ENCODE assay signal across 8 cellular contexts in genomic region chr5:34499001-34499734, GRCh38.
DNase-seq lines count a peak whose midpoint lies in the region; ATAC-seq and TF ChIP-seq lines count a peak whose summit lies in the region.

No MANE protein-coding gene starts in this region.

- peak overlapping the region; percentile 84 for H3K27ac Mint-ChIP-seq in stimulated activated naive B cell treated with anti-CD40 and anti-IgM and Interleukin-4, amounts not matched to agents 10 μg/mL and 1 μg/mL and 100 μg/mL, for 72 hours

- TF ChIP-seq POLR2A in testis (IDR thresholded peaks at IDR 0.05), result no peak

- no peaks in the 10 kb centered on the region for H3K36me3 Mint-ChIP-seq in stimulated activated naive B cell treated with anti-CD40 and anti-IgM and Interleukin-4, amounts not matched to agents 10 μg/mL and 1 μg/mL and 100 μg/mL, for 72 hours

- H3K4me1 ChIP-seq in testis, result peaks cover 21% of the 10 kb centered on the region

- no peak overlapping the region for H3K4me3 ChIP-seq in testis

- H3K9me3 Mint-ChIP-seq in stimulated activated naive B cell treated with anti-CD40 and anti-IgM and Interleukin-4, amounts not matched to agents 10 μg/mL and 1 μg/mL and 100 μg/mL, for 72 hours, result no peaks in the 10 kb centered on the region

- WGBS in testis, 2 donors, result 63 to 73% methylated on average over 5 of the region's 5 CpGs

- H3K27me3 ChIP-seq in testis, result no peaks in the 10 kb centered on the region

- TF ChIP-seq CTCF in testis (IDR thresholded peaks at IDR 0.05), result no peak

- intact Hi-C loops in testis (cut with DNase I; ENCODE audit: low total_unique reads), result no loop called here

- H3K4me1 Mint-ChIP-seq in stimulated activated naive B cell treated with anti-CD40 and anti-IgM and Interleukin-4, amounts not matched to agents 10 μg/mL and 1 μg/mL and 100 μg/mL, for 72 hours, result peaks cover 20 to 30% of the 10 kb centered on the region in 2 donors

- DNase-seq in activated T-cell treated with anti-CD3 and anti-CD28 coated beads for 24 hours (ENCODE audit: low read depth) (peak; percentile 15), activated T-cell treated with anti-CD3 and anti-CD28 coated beads for 4 hours (no peak), OCI-M1 (lab: John Stamatoyannopoulos, UW) (peak; percentile 33), epithelial cell of prostate (ENCODE audit: low read depth, low spot score) (no peak), testis (no peak), pons (ENCODE audit: low spot score) (no peak)
- peak; percentile 61 for DNase-seq in stimulated activated naive B cell treated with anti-CD40 and anti-IgM and Interleukin-4, amounts not matched to agents 10 μg/mL and 1 μg/mL and 100 μg/mL, for 72 hours

- peak overlapping the region; percentile 3 to 4 for H3K4me3 Mint-ChIP-seq in stimulated activated naive B cell treated with anti-CD40 and anti-IgM and Interleukin-4, amounts not matched to agents 10 μg/mL and 1 μg/mL and 100 μg/mL, for 72 hours

- H3K27me3 Mint-ChIP-seq in stimulated activated naive B cell treated with anti-CD40 and anti-IgM and Interleukin-4, amounts not matched to agents 10 μg/mL and 1 μg/mL and 100 μg/mL, for 72 hours, result peaks cover 0 to 4% of the 10 kb centered on the region in 2 donors

- H3K27ac ChIP-seq in epithelial cell of prostate, result peak overlapping the region; percentile 55
- H3K27ac ChIP-seq in testis, result peak overlapping the region in 1 of 2 donors; percentile 17

- no peaks in the 10 kb centered on the region for H3K9me3 ChIP-seq in testis

- no peaks in the 10 kb centered on the region for H3K36me3 ChIP-seq in testis (ENCODE audit: low read depth, missing control alignments)

- ATAC-seq in HG02884 (IDR thresholded peaks at IDR 0.05; ENCODE audit: unreplicated experiment), result peak; percentile 92
- peak; percentile 95 for ATAC-seq in stimulated activated naive B cell treated with anti-CD40 and anti-IgM and Interleukin-4, amounts not matched to agents 10 μg/mL and 1 μg/mL and 100 μg/mL, for 72 hours (replicated peaks)

Comparison
In these comparisons a context has a peak if more than half of its experiments do, and no peak if none do; other contexts are left out.
1. DNase-seq: peak in activated T-cell treated with anti-CD3 and anti-CD28 coated beads for 24 hours (single experiment), OCI-M1 (single experiment) and stimulated activated naive B cell treated with anti-CD40 and anti-IgM and Interleukin-4, amounts not matched to agents 10 μg/mL and 1 μg/mL and 100 μg/mL, for 72 hours (single experiment); none in activated T-cell treated with anti-CD3 and anti-CD28 coated beads for 4 hours (single experiment), epithelial cell of prostate (single experiment), testis (single experiment) and pons (single experiment).